ENCODE assay signal across 8 cellular contexts in genomic region chr7:23181684-23182553, GRCh38. TPM values are rescaled to one million over a fixed set of nuclear protein-coding genes. Genes with fewer than 3 reads are reported as not detected.
DNase-seq lines count a peak whose midpoint lies in the region; FAIRE-seq and TF ChIP-seq lines count a peak whose summit lies in the region.

Gene NUP42, plus strand, starts transcription at chr7:23182048. Its CDS starts 38 bp downstream, at chr7:23182086.

- H3K27ac ChIP-seq in neuronal stem cell (replicated peaks; ENCODE audit: low read length) = peak within 1 kb of the TSS; percentile 91

- H2BK120ac ChIP-seq in neuronal stem cell (ENCODE audit: low read depth, low read length) = no peak within 1 kb of the TSS

- CTCF ChIA-PET in activated naive CD4-positive, alpha-beta T cell treated with anti-CD3 and anti-CD28 coated beads for 36 hours (lab: Charles Lee) = interaction anchor here (0.6 to 2.3 kb wide), 7 partner anchors 11 to 347 kb away, joined by 3 to 7 read pairs (median 4); partner anchors contain the start of gene KLHL7

- H3K27me3 Mint-ChIP-seq in activated naive CD4-positive, alpha-beta T cell treated with anti-CD3 and anti-CD28 coated beads for 36 hours (ENCODE audit: low read depth) = no peaks in the 10 kb centered on the region

- no peak within 1 kb of the TSS for H4K8ac ChIP-seq in neuronal stem cell (ENCODE audit: low read depth, low read length)

- H3K9me3 ChIP-seq in neuronal stem cell (replicated peaks in 1 of 2; ENCODE audit: control insufficient read depth in 2 of 2, insufficient read depth in 1 of 2, low read depth in 1 of 2, low read length in 2 of 2) = no peaks in the 10 kb centered on the region

- H3K4me3 ChIP-seq in HFF-Myc (replicated peaks; ENCODE audit: low read depth, low read length) (peak within 1 kb of the TSS; percentile 96), neuronal stem cell (ENCODE audit: low read length in 2 of 2) (peak within 1 kb of the TSS; percentile 78 to 98)

- H3K4ac ChIP-seq in neuronal stem cell (ENCODE audit: low read length) = no peak within 1 kb of the TSS

- peak within 1 kb of the TSS; percentile 68 for H3K4me2 ChIP-seq in neuronal stem cell (ENCODE audit: insufficient read depth, low read length, poor library complexity, severe bottlenecking)

- H3K4me1 ChIP-seq in neuronal stem cell (ENCODE audit: control insufficient read depth in 2 of 2, insufficient read depth in 1 of 2, low read depth in 1 of 2, low read length in 2 of 2) = peaks cover 2 to 4% of the 10 kb centered on the region in 2 donors

- no peak within 1 kb of the TSS for H4K91ac ChIP-seq in neuronal stem cell (ENCODE audit: low read depth, low read length, poor library complexity)

- intact Hi-C loops in activated naive CD4-positive, alpha-beta T cell treated with anti-CD3 and anti-CD28 coated beads for 36 hours (cut with micrococcal nuclease) = loop anchor here (1.0 to 10.0 kb wide), 14 partner anchors 77 to 1945 kb away; partner anchors contain the start of genes CCDC126, CYCS, HYCC1 and KLHL7

- peak; percentile 96 for DNase-seq in GM03348 (ENCODE audit: low spot score)
- DNase-seq in HFF-Myc (ENCODE audit: extremely low read depth, low read depth) = peak; percentile 98
- peak; percentile 100 for DNase-seq in NAMALWA (ENCODE audit: low spot score)
- peak; percentile 99 for DNase-seq in SK-N-DZ (ENCODE audit: low spot score)
- peak; percentile 98 for DNase-seq in activated naive CD4-positive, alpha-beta T cell treated with anti-CD3 and anti-CD28 coated beads for 36 hours
- DNase-seq in frontal cortex (ENCODE audit: low spot score in 2 of 2) = peak; percentile 74 to 80
- DNase-seq in neuronal stem cell (ENCODE audit: low spot score) = peak; percentile 98

- no peaks in the 10 kb centered on the region for H3K79me1 ChIP-seq in neuronal stem cell (ENCODE audit: low read depth, low read length)

- H2BK12ac ChIP-seq in neuronal stem cell (ENCODE audit: low read length) = no peak within 1 kb of the TSS

- peak within 1 kb of the TSS; percentile 87 for H2AFZ ChIP-seq in neuronal stem cell (ENCODE audit: low read length)

- no peak within 1 kb of the TSS for H2BK5ac ChIP-seq in neuronal stem cell (ENCODE audit: low read length)

- peaks cover 10% of the 10 kb centered on the region for H3K36me3 Mint-ChIP-seq in activated naive CD4-positive, alpha-beta T cell treated with anti-CD3 and anti-CD28 coated beads for 36 hours (ENCODE audit: low read depth)

- H2BK15ac ChIP-seq in neuronal stem cell (ENCODE audit: low read length) = no peak within 1 kb of the TSS

- H3K18ac ChIP-seq in neuronal stem cell (ENCODE audit: low read length) = peak within 1 kb of the TSS; percentile 76

- peaks cover 0 to 35% of the 10 kb centered on the region in 2 donors for H3K36me3 ChIP-seq in neuronal stem cell (replicated peaks in 1 of 2; ENCODE audit: control insufficient read depth in 2 of 2, insufficient read depth in 2 of 2, low read length in 2 of 2)

- peak within 1 kb of the TSS; percentile 90 for H3K9ac ChIP-seq in neuronal stem cell (ENCODE audit: low read depth, low read length, poor library complexity)

- FAIRE-seq in frontal cortex (lab: Jason Lieb, UNC) = no peak

- TF ChIP-seq CTCF in HFF-Myc (IDR thresholded peaks at IDR 0.05; ENCODE audit: low read depth, low read length, missing control alignments) (no peak), subcutaneous adipose tissue (IDR thresholded peaks at IDR 0.05; ENCODE audit: low read depth) (no peak)

- peak within 1 kb of the TSS; percentile 3 for H3K14ac ChIP-seq in neuronal stem cell (ENCODE audit: low read length)

- no peaks in the 10 kb centered on the region for H3K27me3 ChIP-seq in neuronal stem cell (ENCODE audit: control insufficient read depth in 3 of 3, insufficient read depth in 3 of 3, low read depth in 1 of 3, low read length in 3 of 3)

- H3K4me1 Mint-ChIP-seq in activated naive CD4-positive, alpha-beta T cell treated with anti-CD3 and anti-CD28 coated beads for 36 hours (ENCODE audit: low read depth) = peaks cover 35% of the 10 kb centered on the region

- peak within 1 kb of the TSS; percentile 57 for H3K23ac ChIP-seq in neuronal stem cell (ENCODE audit: low read depth, low read length, poor library complexity)

- H2AK5ac ChIP-seq in neuronal stem cell (ENCODE audit: low read depth, low read length) = no peak within 1 kb of the TSS

- peak within 1 kb of the TSS; percentile 99 for H3K27ac Mint-ChIP-seq in activated naive CD4-positive, alpha-beta T cell treated with anti-CD3 and anti-CD28 coated beads for 36 hours

- peak within 1 kb of the TSS; percentile 99 for H3K4me3 Mint-ChIP-seq in activated naive CD4-positive, alpha-beta T cell treated with anti-CD3 and anti-CD28 coated beads for 36 hours

- no peaks in the 10 kb centered on the region for H3K9me3 Mint-ChIP-seq in activated naive CD4-positive, alpha-beta T cell treated with anti-CD3 and anti-CD28 coated beads for 36 hours

- WGBS in neuronal stem cell (ENCODE audit: extremely low coverage in 2 of 2, insufficient read length in 2 of 2, insufficient replicate concordance in 1 of 2), 2 donors = no CpG with 5 or more reads among the region's 63 CpGs

RNA-seq across cellular contexts. Expression of gene NUP42, which starts in this region (rescaled TPM):
- polyA plus RNA-seq in SK-N-DZ (2014; cell fraction: cytosol; rRNA removed) = 120 and 134 TPM in 2 replicates
- polyA plus RNA-seq in SK-N-DZ (2014; cell fraction: nucleus; rRNA removed) = 99.9 and 104 TPM in 2 replicates
- 10 to 100 TPM; 15.2 to 17.0 TPM for total RNA-seq in activated naive CD4-positive, alpha-beta T cell treated with anti-CD3 and anti-CD28 coated beads for 36 hours
- total RNA-seq in frontal cortex (60.7 TPM), subcutaneous adipose tissue (10 to 100 TPM; 27.7 to 42.8 (median 31.3) TPM)
- polyA plus RNA-seq in neuronal stem cell (2013, experiment 1 of 2) = 25.4 TPM
- 25.2 TPM for polyA plus RNA-seq in neuronal stem cell (2013, experiment 2 of 2)

Comparison
In these comparisons a context has a peak if more than half of its experiments do, and no peak if none do; other contexts are left out.
1. Peak in every context shown above with its lines: DNase-seq, H3K4me3 ChIP-seq and H3K27ac ChIP-seq.